ENCODE assay signal across 22 cellular contexts in the genomic region with DNA sequence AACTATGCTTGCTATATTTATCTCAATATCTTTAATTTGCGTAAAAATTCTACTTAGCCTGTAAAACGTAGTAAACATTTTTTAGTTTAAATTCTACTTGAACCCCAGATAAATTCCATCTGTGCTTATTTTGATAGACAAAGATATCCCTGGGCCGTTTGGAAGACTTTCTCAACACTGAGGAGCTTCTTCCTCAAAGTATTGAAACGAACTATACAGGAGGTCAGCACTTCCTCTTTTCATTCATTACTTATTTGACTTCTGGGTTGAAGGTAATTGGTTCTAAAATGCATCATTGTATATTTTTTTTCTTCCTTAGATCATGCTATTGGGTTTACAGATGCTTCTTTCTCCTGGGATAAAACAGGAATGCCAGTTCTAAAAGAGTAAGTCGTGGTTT.
DNase-seq lines count a peak whose midpoint lies in the region; ATAC-seq and TF ChIP-seq lines count a peak whose summit lies in the region.
"Had no signal": no experiment of that assay in that cellular context is flagged by ENCODE, and none has a peak within 500 bp of the region (broad histone marks: within the 10 kb centered on the region; RNA-seq: fewer than 3 reads in every experiment).

No MANE protein-coding gene starts in this region.

- POLR2A ChIA-PET in GM10248 (lab: Yijun Ruan, JAX) = no interaction called here
- POLR2A ChIA-PET in CD8-positive, alpha-beta T cell (lab: Charles Lee) = no interaction called here

- H3K27me3 ChIP-seq in CD8-positive, alpha-beta T cell (ENCODE audit: insufficient read depth, low read length) = no peaks in the 10 kb centered on the region
- no peaks in the 10 kb centered on the region for H3K27me3 ChIP-seq in uterus
- H3K27me3 ChIP-seq: ascending aorta, heart left ventricle, left lung had no signal

- no peaks in the 10 kb centered on the region for H3K9me3 ChIP-seq in CD8-positive, alpha-beta T cell (ENCODE audit: low read length)
- H3K9me3 ChIP-seq in uterus = no peaks in the 10 kb centered on the region
- H3K9me3 ChIP-seq: ascending aorta, heart left ventricle, left lung had no signal

- H3K27ac ChIP-seq in CD8-positive, alpha-beta T cell (ENCODE audit: low read depth, low read length) = no peak overlapping the region
- H3K27ac ChIP-seq in uterus = no peak overlapping the region
- H3K27ac ChIP-seq: ascending aorta, heart left ventricle, left lung had no signal

- CTCF ChIA-PET in GM10248 (lab: Yijun Ruan, JAX) = no interaction called here
- CTCF ChIA-PET in CD8-positive, alpha-beta T cell (lab: Charles Lee) = no interaction called here

- no peaks in the 10 kb centered on the region for H3K4me1 Mint-ChIP-seq in CD8-positive, alpha-beta T cell (ENCODE audit: low read depth)
- H3K4me1 Mint-ChIP-seq: activated naive CD4-positive, alpha-beta T cell treated with anti-CD3 and anti-CD28 coated beads, Interleukin-2, amount 50 U/mL, for 24 hours; immature natural killer cell had no signal

- intact Hi-C loops in CD8-positive, alpha-beta T cell (cut with DNase I, micrococcal nuclease) = loop anchor here in 1 of 2 experiments (5.0 kb wide), 1 partner anchor 1284 kb away; no protein-coding TSS in a partner anchor
- intact Hi-C loops in uterus (cut with DNase I; ENCODE audit: low total_unique reads) = no loop called here

- no peaks in the 10 kb centered on the region for H3K36me3 ChIP-seq in CD8-positive, alpha-beta T cell (ENCODE audit: insufficient read depth, low read length)
- H3K36me3 ChIP-seq in uterus = no peaks in the 10 kb centered on the region
- H3K36me3 ChIP-seq: ascending aorta, heart left ventricle, left lung had no signal

- no peak overlapping the region for H3K4me3 Mint-ChIP-seq in CD8-positive, alpha-beta T cell
- H3K4me3 Mint-ChIP-seq: activated naive CD4-positive, alpha-beta T cell treated with anti-CD3 and anti-CD28 coated beads, Interleukin-2, amount 50 U/mL, for 24 hours; dendritic cell treated with granulocyte-macrophage colony-stimulating factor and Interleukin-4, amounts not matched to agents 40 ng/mL and 50 ng/mL, for 4 days; immature natural killer cell; mesothelial cell of epicardium had no signal

- no peaks in the 10 kb centered on the region for H3K36me3 Mint-ChIP-seq in CD8-positive, alpha-beta T cell
- H3K36me3 Mint-ChIP-seq: activated naive CD4-positive, alpha-beta T cell treated with anti-CD3 and anti-CD28 coated beads, Interleukin-2, amount 50 U/mL, for 24 hours; immature natural killer cell; mesothelial cell of epicardium had no signal

- TF ChIP-seq CTCF in GM10248 (IDR thresholded peaks at IDR 0.05; ENCODE audit: control extremely low read depth, extremely low read depth, low read depth, missing control alignments) (no peak), uterus (IDR thresholded peaks at IDR 0.05) (no peak)
- TF ChIP-seq CTCF in CD8-positive, alpha-beta T cell (IDR thresholded peaks at IDR 0.05) = no peak

- no peak for TF ChIP-seq POLR2A in uterus (IDR thresholded peaks at IDR 0.05)

- no peak overlapping the region for H3K4me3 ChIP-seq in CD8-positive, alpha-beta T cell (ENCODE audit: low read depth, low read length)
- H3K4me3 ChIP-seq in uterus = no peak overlapping the region
- H3K4me3 ChIP-seq: ascending aorta, heart left ventricle, left lung had no signal

- no peaks in the 10 kb centered on the region for H3K9me3 Mint-ChIP-seq in CD8-positive, alpha-beta T cell
- H3K9me3 Mint-ChIP-seq: activated naive CD4-positive, alpha-beta T cell treated with anti-CD3 and anti-CD28 coated beads, Interleukin-2, amount 50 U/mL, for 24 hours; dendritic cell treated with granulocyte-macrophage colony-stimulating factor and Interleukin-4, amounts not matched to agents 40 ng/mL and 50 ng/mL, for 4 days; immature natural killer cell had no signal

- no peaks in the 10 kb centered on the region for H3K4me1 ChIP-seq in CD8-positive, alpha-beta T cell (ENCODE audit: insufficient read depth, low read length)
- H3K4me1 ChIP-seq in uterus = no peaks in the 10 kb centered on the region
- H3K4me1 ChIP-seq: ascending aorta, left lung had no signal

- H3K27ac Mint-ChIP-seq in CD8-positive, alpha-beta T cell = no peak overlapping the region
- H3K27ac Mint-ChIP-seq: activated naive CD4-positive, alpha-beta T cell treated with anti-CD3 and anti-CD28 coated beads, Interleukin-2, amount 50 U/mL, for 24 hours; dendritic cell treated with granulocyte-macrophage colony-stimulating factor and Interleukin-4, amounts not matched to agents 40 ng/mL and 50 ng/mL, for 4 days; immature natural killer cell; mesothelial cell of epicardium had no signal

- H3K27me3 Mint-ChIP-seq in CD8-positive, alpha-beta T cell (ENCODE audit: low read depth) = peaks cover 4% of the 10 kb centered on the region
- H3K27me3 Mint-ChIP-seq: dendritic cell treated with granulocyte-macrophage colony-stimulating factor and Interleukin-4, amounts not matched to agents 40 ng/mL and 50 ng/mL, for 4 days had no signal

- ATAC-seq in GM19351 (IDR thresholded peaks at IDR 0.05; ENCODE audit: unreplicated experiment) = peak; percentile 86
- no peak for ATAC-seq in CD8-positive, alpha-beta T cell
- ATAC-seq: heart left ventricle, left lung, sciatic nerve had no signal

- DNase-seq in MV-4-11 (lab: John Stamatoyannopoulos, UW) (peak; percentile 88), SKM-1 treated with dmso at 0.1 percent for 144 hours (lab: John Stamatoyannopoulos, UW; ENCODE audit: unreplicated experiment) (peak; percentile 89), midbrain (lab: John Stamatoyannopoulos, UW) (peak; percentile 4), superior temporal gyrus (ENCODE audit: extremely low spot score) (no peak), GM10248 (ENCODE audit: extremely low spot score) (no peak), uterus (no peak)
- no peak for DNase-seq in CD8-positive, alpha-beta T cell
- DNase-seq: ACHN; activated CD4-positive, alpha-beta T cell treated with anti-CD3 and anti-CD28 coated beads for 4 hours; C1 segment of cervical spinal cord; caudate nucleus; heart left ventricle; immature natural killer cell; left lung; NCI-H1092 treated with DMSO at 0.1 percent for 48 hours; stimulated activated CD4-positive, alpha-beta T cell treated with anti-CD3 and anti-CD28 coated beads, Interleukin-15, amount 100 ng/mL, for 24 hours had no signal

Comparison
In these comparisons a context has a peak if more than half of its experiments do, and no peak if none do; other contexts are left out.
1. DNase-seq: peak in MV-4-11 (single experiment), SKM-1 treated with dmso at 0.1 percent for 144 hours (single experiment) and midbrain (single experiment); none in superior temporal gyrus (single experiment), GM10248 (single experiment), CD8-positive, alpha-beta T cell (0 of 7) and uterus (0 of 2).